ENCODE assay signal across 1 cellular context in genomic region chr17:8124350-8125195, GRCh38.
A peak's percentile ranks its signal among the peaks of the same experiment; 100 is the strongest.
TF ChIP-seq lines count a peak whose summit lies in the region.

No MANE protein-coding gene starts in this region.

TF ChIP-seq in HepG2, 621 proteins besides CTCF, POLR2A, EP300 and RAD21:
- TF ChIP-seq ZNF619 (CRISPR knock-in tag; IDR thresholded peaks at IDR 0.05) (no peak), KDM5A (IDR thresholded peaks at IDR 0.05; ENCODE audit: borderline replicate concordance, low read length) (no peak), ZSCAN12 (CRISPR knock-in tag; IDR thresholded peaks at IDR 0.05) (no peak), ZNF232 (CRISPR knock-in tag; IDR thresholded peaks at IDR 0.05; ENCODE audit: borderline replicate concordance) (no peak), ETS1 (CRISPR knock-in tag; IDR thresholded peaks at IDR 0.05) (no peak), CHCHD3 (CRISPR knock-in tag; IDR thresholded peaks at IDR 0.05) (no peak), ZNF510 (CRISPR knock-in tag; IDR thresholded peaks at IDR 0.05; ENCODE audit: low read depth) (no peak), JUND (CRISPR knock-in tag; IDR thresholded peaks at IDR 0.05) (no peak), MED1 (CRISPR knock-in tag; IDR thresholded peaks at IDR 0.05) (0 out of 2 replicates have a peak, but pooled peaks have one; percentile 2), KDM6A (CRISPR knock-in tag; IDR thresholded peaks at IDR 0.05; ENCODE audit: low read depth) (no peak), TRIM24 (CRISPR knock-in tag; IDR thresholded peaks at IDR 0.05) (no peak), ZC3H13 (CRISPR knock-in tag; IDR thresholded peaks at IDR 0.05) (no peak), CAMTA2 (CRISPR knock-in tag; IDR thresholded peaks at IDR 0.05; ENCODE audit: borderline replicate concordance) (no peak), SRSF4 (IDR thresholded peaks at IDR 0.05; ENCODE audit: low read depth, low read length, poor library complexity, severe bottlenecking) (no peak), GTF3A (CRISPR knock-in tag; conservative IDR thresholded peaks at IDR 0.05) (0 out of 2 replicates have a peak, but pooled peaks have one; percentile 55), FOXO1 (CRISPR knock-in tag; IDR thresholded peaks at IDR 0.05) (no peak), ZFAT (CRISPR knock-in tag; conservative IDR thresholded peaks at IDR 0.05) (no peak), REL (CRISPR knock-in tag; conservative IDR thresholded peaks at IDR 0.05) (0 out of 2 replicates have a peak, but pooled peaks have one; percentile 7), KDM2A (CRISPR knock-in tag; IDR thresholded peaks at IDR 0.05; ENCODE audit: borderline replicate concordance, low read depth) (0 out of 2 replicates have a peak, but pooled peaks have one; percentile 11), ZNF746 (CRISPR knock-in tag; IDR thresholded peaks at IDR 0.05) (no peak), ZNF564 (CRISPR knock-in tag; IDR thresholded peaks at IDR 0.05) (0 out of 2 replicates have a peak, but pooled peaks have one; percentile 10), NFYC (CRISPR knock-in tag; IDR thresholded peaks at IDR 0.05) (no peak), CBX1 (IDR thresholded peaks at IDR 0.05; ENCODE audit: low read depth) (no peak), ZNF251 (CRISPR knock-in tag; IDR thresholded peaks at IDR 0.05) (no peak)
- TF ChIP-seq, protein P1, sequence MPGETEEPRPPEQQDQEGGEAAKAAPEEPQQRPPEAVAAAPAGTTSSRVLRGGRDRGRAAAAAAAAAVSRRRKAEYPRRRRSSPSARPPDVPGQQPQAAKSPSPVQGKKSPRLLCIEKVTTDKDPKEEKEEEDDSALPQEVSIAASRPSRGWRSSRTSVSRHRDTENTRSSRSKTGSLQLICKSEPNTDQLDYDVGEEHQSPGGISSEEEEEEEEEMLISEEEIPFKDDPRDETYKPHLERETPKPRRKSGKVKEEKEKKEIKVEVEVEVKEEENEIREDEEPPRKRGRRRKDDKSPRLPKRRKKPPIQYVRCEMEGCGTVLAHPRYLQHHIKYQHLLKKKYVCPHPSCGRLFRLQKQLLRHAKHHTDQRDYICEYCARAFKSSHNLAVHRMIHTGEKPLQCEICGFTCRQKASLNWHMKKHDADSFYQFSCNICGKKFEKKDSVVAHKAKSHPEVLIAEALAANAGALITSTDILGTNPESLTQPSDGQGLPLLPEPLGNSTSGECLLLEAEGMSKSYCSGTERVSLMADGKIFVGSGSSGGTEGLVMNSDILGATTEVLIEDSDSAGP (CRISPR knock-in tag; IDR thresholded peaks at IDR 0.05; ENCODE audit: borderline replicate concordance) = no peak
- TF ChIP-seq, protein P2, sequence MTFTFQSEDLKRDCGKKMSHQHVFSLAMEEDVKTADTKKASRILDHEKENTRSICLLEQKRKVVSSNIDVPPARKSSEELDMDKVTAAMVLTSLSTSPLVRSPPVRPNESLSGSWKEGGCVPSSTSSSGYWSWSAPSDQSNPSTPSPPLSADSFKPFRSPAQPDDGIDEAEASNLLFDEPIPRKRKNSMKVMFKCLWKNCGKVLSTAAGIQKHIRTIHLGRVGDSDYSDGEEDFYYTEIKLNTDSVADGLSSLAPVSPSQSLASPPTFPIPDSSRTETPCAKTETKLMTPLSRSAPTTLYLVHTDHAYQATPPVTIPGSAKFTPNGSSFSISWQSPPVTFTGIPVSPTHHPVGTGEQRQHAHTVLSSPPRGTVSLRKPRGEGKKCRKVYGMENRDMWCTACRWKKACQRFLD (CRISPR knock-in tag; IDR thresholded peaks at IDR 0.05; ENCODE audit: borderline replicate concordance) = 0 out of 2 replicates have a peak, but pooled peaks have one; percentile 23
- TF ChIP-seq, protein P3, sequence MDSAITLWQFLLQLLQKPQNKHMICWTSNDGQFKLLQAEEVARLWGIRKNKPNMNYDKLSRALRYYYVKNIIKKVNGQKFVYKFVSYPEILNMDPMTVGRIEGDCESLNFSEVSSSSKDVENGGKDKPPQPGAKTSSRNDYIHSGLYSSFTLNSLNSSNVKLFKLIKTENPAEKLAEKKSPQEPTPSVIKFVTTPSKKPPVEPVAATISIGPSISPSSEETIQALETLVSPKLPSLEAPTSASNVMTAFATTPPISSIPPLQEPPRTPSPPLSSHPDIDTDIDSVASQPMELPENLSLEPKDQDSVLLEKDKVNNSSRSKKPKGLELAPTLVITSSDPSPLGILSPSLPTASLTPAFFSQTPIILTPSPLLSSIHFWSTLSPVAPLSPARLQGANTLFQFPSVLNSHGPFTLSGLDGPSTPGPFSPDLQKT (CRISPR knock-in tag; IDR thresholded peaks at IDR 0.05; ENCODE audit: borderline replicate concordance) = no peak
- TF ChIP-seq, protein P4, sequence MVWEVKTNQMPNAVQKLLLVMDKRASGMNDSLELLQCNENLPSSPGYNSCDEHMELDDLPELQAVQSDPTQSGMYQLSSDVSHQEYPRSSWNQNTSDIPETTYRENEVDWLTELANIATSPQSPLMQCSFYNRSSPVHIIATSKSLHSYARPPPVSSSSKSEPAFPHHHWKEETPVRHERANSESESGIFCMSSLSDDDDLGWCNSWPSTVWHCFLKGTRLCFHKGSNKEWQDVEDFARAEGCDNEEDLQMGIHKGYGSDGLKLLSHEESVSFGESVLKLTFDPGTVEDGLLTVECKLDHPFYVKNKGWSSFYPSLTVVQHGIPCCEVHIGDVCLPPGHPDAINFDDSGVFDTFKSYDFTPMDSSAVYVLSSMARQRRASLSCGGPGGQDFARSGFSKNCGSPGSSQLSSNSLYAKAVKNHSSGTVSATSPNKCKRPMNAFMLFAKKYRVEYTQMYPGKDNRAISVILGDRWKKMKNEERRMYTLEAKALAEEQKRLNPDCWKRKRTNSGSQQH (CRISPR knock-in tag; IDR thresholded peaks at IDR 0.05; ENCODE audit: low read depth) = no peak
- TF ChIP-seq, protein P5, sequence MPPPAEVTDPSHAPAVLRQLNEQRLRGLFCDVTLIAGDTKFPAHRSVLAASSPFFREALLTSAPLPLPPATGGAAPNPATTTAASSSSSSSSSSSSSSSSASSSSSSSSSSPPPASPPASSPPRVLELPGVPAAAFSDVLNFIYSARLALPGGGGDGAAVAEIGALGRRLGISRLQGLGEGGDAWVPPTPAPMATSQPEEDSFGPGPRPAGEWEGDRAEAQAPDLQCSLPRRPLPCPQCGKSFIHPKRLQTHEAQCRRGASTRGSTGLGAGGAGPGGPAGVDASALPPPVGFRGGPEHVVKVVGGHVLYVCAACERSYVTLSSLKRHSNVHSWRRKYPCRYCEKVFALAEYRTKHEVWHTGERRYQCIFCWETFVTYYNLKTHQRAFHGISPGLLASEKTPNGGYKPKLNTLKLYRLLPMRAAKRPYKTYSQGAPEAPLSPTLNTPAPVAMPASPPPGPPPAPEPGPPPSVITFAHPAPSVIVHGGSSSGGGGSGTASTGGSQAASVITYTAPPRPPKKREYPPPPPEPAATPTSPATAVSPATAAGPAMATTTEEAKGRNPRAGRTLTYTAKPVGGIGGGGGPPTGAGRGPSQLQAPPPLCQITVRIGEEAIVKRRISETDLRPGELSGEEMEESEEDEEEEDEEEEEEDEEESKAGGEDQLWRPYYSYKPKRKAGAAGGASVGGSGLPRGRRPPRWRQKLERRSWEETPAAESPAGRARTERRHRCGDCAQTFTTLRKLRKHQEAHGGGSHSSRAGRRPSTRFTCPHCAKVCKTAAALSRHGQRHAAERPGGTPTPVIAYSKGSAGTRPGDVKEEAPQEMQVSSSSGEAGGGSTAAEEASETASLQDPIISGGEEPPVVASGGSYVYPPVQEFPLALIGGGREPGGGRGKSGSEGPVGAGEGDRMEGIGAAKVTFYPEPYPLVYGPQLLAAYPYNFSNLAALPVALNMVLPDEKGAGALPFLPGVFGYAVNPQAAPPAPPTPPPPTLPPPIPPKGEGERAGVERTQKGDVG (CRISPR knock-in tag; IDR thresholded peaks at IDR 0.05; ENCODE audit: borderline replicate concordance) = no peak
